ENCODE assay signal across 2 cellular contexts in genomic region chr2:24917086-24917485, GRCh38.
TF ChIP-seq lines count a peak whose summit lies in the region.

No MANE protein-coding gene starts in this region.

TF ChIP-seq in GM12878, 131 proteins besides CTCF, POLR2A, EP300 and RAD21:
- TF ChIP-seq MEF2B (IDR thresholded peaks at IDR 0.05; ENCODE audit: partially characterized antibody, poor library complexity, severe bottlenecking) (peak; percentile 41), IKZF1 (conservative IDR thresholded peaks at IDR 0.05) (0 out of 2 replicates have a peak, but pooled peaks have one; percentile 19), SMARCA5 (IDR thresholded peaks at IDR 0.05) (no peak), ELK1 (IDR thresholded peaks at IDR 0.05; ENCODE audit: low read depth, low read length) (0 out of 2 replicates have a peak, but pooled peaks have one; percentile 17), TCF12 (IDR thresholded peaks at IDR 0.05; ENCODE audit: low read depth, low read length) (0 out of 2 replicates have a peak, but pooled peaks have one; percentile 16), CBX5 (IDR thresholded peaks at IDR 0.05; ENCODE audit: low read depth) (no peak), PKNOX1 (IDR thresholded peaks at IDR 0.05) (peak; percentile 83), RUNX3 (IDR thresholded peaks at IDR 0.05; ENCODE audit: low read length) (peak; percentile 91), NFIC (IDR thresholded peaks at IDR 0.05; ENCODE audit: low read depth, low read length) (no peak), SKIL (IDR thresholded peaks at IDR 0.05; ENCODE audit: low read depth, poor library complexity, severe bottlenecking) (peak; percentile 31), PBX3 (IDR thresholded peaks at IDR 0.05; ENCODE audit: insufficient replicate concordance, low read depth, low read length) (peak; percentile 62), JUND (IDR thresholded peaks at IDR 0.05; ENCODE audit: low read depth, low read length) (no peak), IKZF2 (IDR thresholded peaks at IDR 0.05) (no peak), ZNF274 (IDR thresholded peaks at IDR 0.05; ENCODE audit: insufficient read depth, insufficient read length) (no peak), TCF3 (IDR thresholded peaks at IDR 0.05; ENCODE audit: borderline replicate concordance, insufficient read depth, low read depth, low read length) (no peak), CREM (IDR thresholded peaks at IDR 0.05; ENCODE audit: low read depth) (no peak; the same call in 1 of the 2 replicates), YY1 (IDR thresholded peaks at IDR 0.05; ENCODE audit: low read depth, low read length) (0 out of 2 replicates have a peak, but pooled peaks have one; percentile 28), CBFB (IDR thresholded peaks at IDR 0.05; ENCODE audit: low read depth) (peak; percentile 32; the same call in 1 of the 2 replicates), NR2F1 (conservative IDR thresholded peaks at IDR 0.05) (peak; percentile 68), RB1 (IDR thresholded peaks at IDR 0.05; ENCODE audit: borderline replicate concordance) (no peak), SRF (IDR thresholded peaks at IDR 0.05; ENCODE audit: low read depth in 2 of 2, low read length in 2 of 2) (0 out of 4 replicates have a peak, but pooled peaks of 1 of the 2 experiments have one; percentile 38), BHLHE40 (IDR thresholded peaks at IDR 0.05; ENCODE audit: borderline replicate concordance in 1 of 2, low read depth in 2 of 2, low read length in 1 of 2) (peak; percentile 27 to 60; a peak in 2 of 4 replicates), DPF2 (IDR thresholded peaks at IDR 0.05) (0 out of 2 replicates have a peak, but pooled peaks have one; percentile 35)

TF ChIP-seq in SK-N-SH, 30 proteins besides CTCF, POLR2A, EP300 and RAD21:
- no peak for TF ChIP-seq EZH2phosphoT487 (IDR thresholded peaks at IDR 0.05; ENCODE audit: borderline replicate concordance, low read depth)
- TF ChIP-seq, protein P1, sequence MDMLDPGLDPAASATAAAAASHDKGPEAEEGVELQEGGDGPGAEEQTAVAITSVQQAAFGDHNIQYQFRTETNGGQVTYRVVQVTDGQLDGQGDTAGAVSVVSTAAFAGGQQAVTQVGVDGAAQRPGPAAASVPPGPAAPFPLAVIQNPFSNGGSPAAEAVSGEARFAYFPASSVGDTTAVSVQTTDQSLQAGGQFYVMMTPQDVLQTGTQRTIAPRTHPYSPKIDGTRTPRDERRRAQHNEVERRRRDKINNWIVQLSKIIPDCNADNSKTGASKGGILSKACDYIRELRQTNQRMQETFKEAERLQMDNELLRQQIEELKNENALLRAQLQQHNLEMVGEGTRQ (IDR thresholded peaks at IDR 0.05; ENCODE audit: borderline replicate concordance, low read depth, low read length): no peak
- TF ChIP-seq JUND (IDR thresholded peaks at IDR 0.05): no peak
- TF ChIP-seq, protein P2, sequence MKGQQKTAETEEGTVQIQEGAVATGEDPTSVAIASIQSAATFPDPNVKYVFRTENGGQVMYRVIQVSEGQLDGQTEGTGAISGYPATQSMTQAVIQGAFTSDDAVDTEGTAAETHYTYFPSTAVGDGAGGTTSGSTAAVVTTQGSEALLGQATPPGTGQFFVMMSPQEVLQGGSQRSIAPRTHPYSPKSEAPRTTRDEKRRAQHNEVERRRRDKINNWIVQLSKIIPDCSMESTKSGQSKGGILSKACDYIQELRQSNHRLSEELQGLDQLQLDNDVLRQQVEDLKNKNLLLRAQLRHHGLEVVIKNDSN (IDR thresholded peaks at IDR 0.05; ENCODE audit: borderline replicate concordance, low read depth): no peak
- no peak for TF ChIP-seq TEAD4 (IDR thresholded peaks at IDR 0.05; ENCODE audit: borderline replicate concordance, insufficient read depth)
- TF ChIP-seq PBX3 (IDR thresholded peaks at IDR 0.05): no peak
- TF ChIP-seq TCF12 (IDR thresholded peaks at IDR 0.05): no peak
- TF ChIP-seq POLR2AphosphoS5 (IDR thresholded peaks at IDR 0.05; ENCODE audit: low read depth, low read length): no peak
- TF ChIP-seq RCOR1 (IDR thresholded peaks at IDR 0.05; ENCODE audit: low read length): no peak
- TF ChIP-seq RFX5 (IDR thresholded peaks at IDR 0.05; ENCODE audit: low read length): no peak
- TF ChIP-seq FOSL2 (IDR thresholded peaks at IDR 0.05; ENCODE audit: borderline replicate concordance, low read depth): no peak
- TF ChIP-seq CHD2 (IDR thresholded peaks at IDR 0.05; ENCODE audit: low read length, partially characterized antibody): no peak
- no peak for TF ChIP-seq GABPA (IDR thresholded peaks at IDR 0.05; ENCODE audit: low read depth)
